ENCODE assay signal across 1 cellular context in genomic region chr2:84915675-84916074, GRCh38. TPM values are rescaled to one million over a fixed set of nuclear protein-coding genes. Genes with fewer than 3 reads are reported as not detected.
"Had no signal": no experiment of that assay in that cellular context is flagged by ENCODE, and none has a peak within 500 bp of the region (broad histone marks: within the 10 kb centered on the region; RNA-seq: fewer than 3 reads in every experiment).

No MANE protein-coding gene starts in this region.

RNA-seq across cellular contexts. Expression of gene TRABD2A, which starts 34.8 kb away (rescaled TPM):
- total RNA-seq: cardiac muscle cell had no signal
- polyA plus RNA-seq: cardiac muscle cell had no signal
